In genomic region chr6:135054575-135055498, GRCh38 we compare ENCODE assay signal across 1 cellular context.
TF ChIP-seq lines count a peak whose summit lies in the region.

Gene HBS1L (minus strand): TSS chr6:135054822. CDS start chr6:135054691, 131 bp downstream.

TF ChIP-seq in HepG2, 621 proteins besides CTCF, POLR2A, EP300 and RAD21 (continued from another document and continues in another):
- TF ChIP-seq HINFP (CRISPR knock-in tag; IDR thresholded peaks at IDR 0.05; ENCODE audit: low read depth): peak; percentile 16; the same call in 1 of the 2 replicates
- peak; percentile 94 for TF ChIP-seq ZNF331 (CRISPR knock-in tag; IDR thresholded peaks at IDR 0.05)
- TF ChIP-seq ZNF777 (CRISPR knock-in tag; IDR thresholded peaks at IDR 0.05): peak; percentile 68
- TF ChIP-seq TRIM24 (CRISPR knock-in tag; IDR thresholded peaks at IDR 0.05): no peak
- peak; percentile 97 for TF ChIP-seq ZSCAN9 (CRISPR knock-in tag; IDR thresholded peaks at IDR 0.05; ENCODE audit: borderline replicate concordance)
- no peak for TF ChIP-seq ZNF253 (CRISPR knock-in tag; IDR thresholded peaks at IDR 0.05; ENCODE audit: borderline replicate concordance)
- TF ChIP-seq, protein P1, sequence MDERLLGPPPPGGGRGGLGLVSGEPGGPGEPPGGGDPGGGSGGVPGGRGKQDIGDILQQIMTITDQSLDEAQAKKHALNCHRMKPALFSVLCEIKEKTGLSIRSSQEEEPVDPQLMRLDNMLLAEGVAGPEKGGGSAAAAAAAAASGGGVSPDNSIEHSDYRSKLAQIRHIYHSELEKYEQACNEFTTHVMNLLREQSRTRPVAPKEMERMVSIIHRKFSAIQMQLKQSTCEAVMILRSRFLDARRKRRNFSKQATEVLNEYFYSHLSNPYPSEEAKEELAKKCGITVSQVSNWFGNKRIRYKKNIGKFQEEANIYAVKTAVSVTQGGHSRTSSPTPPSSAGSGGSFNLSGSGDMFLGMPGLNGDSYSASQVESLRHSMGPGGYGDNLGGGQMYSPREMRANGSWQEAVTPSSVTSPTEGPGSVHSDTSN (CRISPR knock-in tag; IDR thresholded peaks at IDR 0.05): 0 out of 2 replicates have a peak, but pooled peaks have one; percentile 17
- peak; percentile 43 for TF ChIP-seq NFYB (CRISPR knock-in tag; IDR thresholded peaks at IDR 0.05)
- TF ChIP-seq, protein P2, sequence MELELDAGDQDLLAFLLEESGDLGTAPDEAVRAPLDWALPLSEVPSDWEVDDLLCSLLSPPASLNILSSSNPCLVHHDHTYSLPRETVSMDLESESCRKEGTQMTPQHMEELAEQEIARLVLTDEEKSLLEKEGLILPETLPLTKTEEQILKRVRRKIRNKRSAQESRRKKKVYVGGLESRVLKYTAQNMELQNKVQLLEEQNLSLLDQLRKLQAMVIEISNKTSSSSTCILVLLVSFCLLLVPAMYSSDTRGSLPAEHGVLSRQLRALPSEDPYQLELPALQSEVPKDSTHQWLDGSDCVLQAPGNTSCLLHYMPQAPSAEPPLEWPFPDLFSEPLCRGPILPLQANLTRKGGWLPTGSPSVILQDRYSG (CRISPR knock-in tag; IDR thresholded peaks at IDR 0.05): 0 out of 2 replicates have a peak, but pooled peaks have one; percentile 46
- no peak for TF ChIP-seq NR3C1 (CRISPR knock-in tag; IDR thresholded peaks at IDR 0.05)
- no peak for TF ChIP-seq ZNF577 (CRISPR knock-in tag; IDR thresholded peaks at IDR 0.05; ENCODE audit: borderline replicate concordance, low read depth)
- peak; percentile 43 for TF ChIP-seq TGIF2 (CRISPR knock-in tag; IDR thresholded peaks at IDR 0.05)
- TF ChIP-seq, protein P3, sequence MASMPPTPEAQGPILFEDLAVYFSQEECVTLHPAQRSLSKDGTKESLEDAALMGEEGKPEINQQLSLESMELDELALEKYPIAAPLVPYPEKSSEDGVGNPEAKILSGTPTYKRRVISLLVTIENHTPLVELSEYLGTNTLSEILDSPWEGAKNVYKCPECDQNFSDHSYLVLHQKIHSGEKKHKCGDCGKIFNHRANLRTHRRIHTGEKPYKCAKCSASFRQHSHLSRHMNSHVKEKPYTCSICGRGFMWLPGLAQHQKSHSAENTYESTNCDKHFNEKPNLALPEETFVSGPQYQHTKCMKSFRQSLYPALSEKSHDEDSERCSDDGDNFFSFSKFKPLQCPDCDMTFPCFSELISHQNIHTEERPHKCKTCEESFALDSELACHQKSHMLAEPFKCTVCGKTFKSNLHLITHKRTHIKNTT (CRISPR knock-in tag; IDR thresholded peaks at IDR 0.05): no peak
- TF ChIP-seq MAF1 (CRISPR knock-in tag; IDR thresholded peaks at IDR 0.05; ENCODE audit: borderline replicate concordance): no peak; the same call in none of the 2 replicates
- TF ChIP-seq ZBTB7A (CRISPR knock-in tag; IDR thresholded peaks at IDR 0.05): peak; percentile 44; the same call in 1 of the 2 replicates
- TF ChIP-seq ZNF574 (CRISPR knock-in tag; IDR thresholded peaks at IDR 0.05): peak; percentile 92
- peak; percentile 93 for TF ChIP-seq ZNF143 (CRISPR knock-in tag; IDR thresholded peaks at IDR 0.05)
- TF ChIP-seq ZNF562 (CRISPR knock-in tag; IDR thresholded peaks at IDR 0.05; ENCODE audit: borderline replicate concordance): no peak
- TF ChIP-seq SMARCC2 (IDR thresholded peaks at IDR 0.05): no peak
- TF ChIP-seq ZNF749 (CRISPR knock-in tag; IDR thresholded peaks at IDR 0.05; ENCODE audit: borderline replicate concordance): peak; percentile 51; the same call in 1 of the 2 replicates
- TF ChIP-seq, protein P4, sequence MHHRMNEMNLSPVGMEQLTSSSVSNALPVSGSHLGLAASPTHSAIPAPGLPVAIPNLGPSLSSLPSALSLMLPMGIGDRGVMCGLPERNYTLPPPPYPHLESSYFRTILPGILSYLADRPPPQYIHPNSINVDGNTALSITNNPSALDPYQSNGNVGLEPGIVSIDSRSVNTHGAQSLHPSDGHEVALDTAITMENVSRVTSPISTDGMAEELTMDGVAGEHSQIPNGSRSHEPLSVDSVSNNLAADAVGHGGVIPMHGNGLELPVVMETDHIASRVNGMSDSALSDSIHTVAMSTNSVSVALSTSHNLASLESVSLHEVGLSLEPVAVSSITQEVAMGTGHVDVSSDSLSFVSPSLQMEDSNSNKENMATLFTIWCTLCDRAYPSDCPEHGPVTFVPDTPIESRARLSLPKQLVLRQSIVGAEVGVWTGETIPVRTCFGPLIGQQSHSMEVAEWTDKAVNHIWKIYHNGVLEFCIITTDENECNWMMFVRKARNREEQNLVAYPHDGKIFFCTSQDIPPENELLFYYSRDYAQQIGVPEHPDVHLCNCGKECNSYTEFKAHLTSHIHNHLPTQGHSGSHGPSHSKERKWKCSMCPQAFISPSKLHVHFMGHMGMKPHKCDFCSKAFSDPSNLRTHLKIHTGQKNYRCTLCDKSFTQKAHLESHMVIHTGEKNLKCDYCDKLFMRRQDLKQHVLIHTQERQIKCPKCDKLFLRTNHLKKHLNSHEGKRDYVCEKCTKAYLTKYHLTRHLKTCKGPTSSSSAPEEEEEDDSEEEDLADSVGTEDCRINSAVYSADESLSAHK (CRISPR knock-in tag; IDR thresholded peaks at IDR 0.05; ENCODE audit: borderline replicate concordance): no peak
- TF ChIP-seq ZNF20 (CRISPR knock-in tag; IDR thresholded peaks at IDR 0.05): peak; percentile 58; the same call in 1 of the 2 replicates
- peak; percentile 52; the same call in 1 of the 2 replicates for TF ChIP-seq ZNF3 (CRISPR knock-in tag; IDR thresholded peaks at IDR 0.05)
- no peak for TF ChIP-seq NCOA5 (CRISPR knock-in tag; IDR thresholded peaks at IDR 0.05)
- no peak; the same call in 1 of the 2 replicates for TF ChIP-seq ZNF12 (CRISPR knock-in tag; IDR thresholded peaks at IDR 0.05)
- TF ChIP-seq KLF15 (CRISPR knock-in tag; IDR thresholded peaks at IDR 0.05; ENCODE audit: borderline replicate concordance): 0 out of 2 replicates have a peak, but pooled peaks have one; percentile 33
- TF ChIP-seq U2AF2 (IDR thresholded peaks at IDR 0.05; ENCODE audit: low read depth, low read length): no peak
- peak; percentile 60; the same call in 1 of the 2 replicates for TF ChIP-seq ZNF335 (CRISPR knock-in tag; IDR thresholded peaks at IDR 0.05)
- no peak; the same call in 1 of the 2 replicates for TF ChIP-seq ZC3H4 (CRISPR knock-in tag; IDR thresholded peaks at IDR 0.05; ENCODE audit: borderline replicate concordance)
- TF ChIP-seq ZNF724P (CRISPR knock-in tag; IDR thresholded peaks at IDR 0.05; ENCODE audit: borderline replicate concordance): no peak
- TF ChIP-seq ZFP82 (CRISPR knock-in tag; IDR thresholded peaks at IDR 0.05; ENCODE audit: borderline replicate concordance): no peak
- TF ChIP-seq ZKSCAN8 (CRISPR knock-in tag; IDR thresholded peaks at IDR 0.05; ENCODE audit: borderline replicate concordance): no peak
- TF ChIP-seq BATF2 (CRISPR knock-in tag; IDR thresholded peaks at IDR 0.05): no peak
- peak in 1 of 2 experiments; percentile 88; a peak in 3 of 4 replicates for TF ChIP-seq HMGXB4 (CRISPR knock-in tag; IDR thresholded peaks at IDR 0.05; ENCODE audit: borderline replicate concordance in 1 of 2, low read depth in 1 of 2)
- TF ChIP-seq, protein P5, sequence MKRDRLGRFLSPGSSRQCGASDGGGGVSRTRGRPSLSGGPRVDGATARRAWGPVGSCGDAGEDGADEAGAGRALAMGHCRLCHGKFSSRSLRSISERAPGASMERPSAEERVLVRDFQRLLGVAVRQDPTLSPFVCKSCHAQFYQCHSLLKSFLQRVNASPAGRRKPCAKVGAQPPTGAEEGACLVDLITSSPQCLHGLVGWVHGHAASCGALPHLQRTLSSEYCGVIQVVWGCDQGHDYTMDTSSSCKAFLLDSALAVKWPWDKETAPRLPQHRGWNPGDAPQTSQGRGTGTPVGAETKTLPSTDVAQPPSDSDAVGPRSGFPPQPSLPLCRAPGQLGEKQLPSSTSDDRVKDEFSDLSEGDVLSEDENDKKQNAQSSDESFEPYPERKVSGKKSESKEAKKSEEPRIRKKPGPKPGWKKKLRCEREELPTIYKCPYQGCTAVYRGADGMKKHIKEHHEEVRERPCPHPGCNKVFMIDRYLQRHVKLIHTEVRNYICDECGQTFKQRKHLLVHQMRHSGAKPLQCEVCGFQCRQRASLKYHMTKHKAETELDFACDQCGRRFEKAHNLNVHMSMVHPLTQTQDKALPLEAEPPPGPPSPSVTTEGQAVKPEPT (CRISPR knock-in tag; IDR thresholded peaks at IDR 0.05; ENCODE audit: low read depth): no peak
- no peak for TF ChIP-seq MIER2 (CRISPR knock-in tag; IDR thresholded peaks at IDR 0.05)
- TF ChIP-seq RBM22 (optimal IDR thresholded peaks at IDR 0.05; ENCODE audit: low read length): no peak
- TF ChIP-seq, protein P6, sequence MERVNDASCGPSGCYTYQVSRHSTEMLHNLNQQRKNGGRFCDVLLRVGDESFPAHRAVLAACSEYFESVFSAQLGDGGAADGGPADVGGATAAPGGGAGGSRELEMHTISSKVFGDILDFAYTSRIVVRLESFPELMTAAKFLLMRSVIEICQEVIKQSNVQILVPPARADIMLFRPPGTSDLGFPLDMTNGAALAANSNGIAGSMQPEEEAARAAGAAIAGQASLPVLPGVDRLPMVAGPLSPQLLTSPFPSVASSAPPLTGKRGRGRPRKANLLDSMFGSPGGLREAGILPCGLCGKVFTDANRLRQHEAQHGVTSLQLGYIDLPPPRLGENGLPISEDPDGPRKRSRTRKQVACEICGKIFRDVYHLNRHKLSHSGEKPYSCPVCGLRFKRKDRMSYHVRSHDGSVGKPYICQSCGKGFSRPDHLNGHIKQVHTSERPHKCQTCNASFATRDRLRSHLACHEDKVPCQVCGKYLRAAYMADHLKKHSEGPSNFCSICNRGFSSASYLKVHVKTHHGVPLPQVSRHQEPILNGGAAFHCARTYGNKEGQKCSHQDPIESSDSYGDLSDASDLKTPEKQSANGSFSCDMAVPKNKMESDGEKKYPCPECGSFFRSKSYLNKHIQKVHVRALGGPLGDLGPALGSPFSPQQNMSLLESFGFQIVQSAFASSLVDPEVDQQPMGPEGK (CRISPR knock-in tag; IDR thresholded peaks at IDR 0.05): peak; percentile 99
- peak; percentile 79 for TF ChIP-seq ZNF224 (CRISPR knock-in tag; IDR thresholded peaks at IDR 0.05)
- TF ChIP-seq, protein P7, sequence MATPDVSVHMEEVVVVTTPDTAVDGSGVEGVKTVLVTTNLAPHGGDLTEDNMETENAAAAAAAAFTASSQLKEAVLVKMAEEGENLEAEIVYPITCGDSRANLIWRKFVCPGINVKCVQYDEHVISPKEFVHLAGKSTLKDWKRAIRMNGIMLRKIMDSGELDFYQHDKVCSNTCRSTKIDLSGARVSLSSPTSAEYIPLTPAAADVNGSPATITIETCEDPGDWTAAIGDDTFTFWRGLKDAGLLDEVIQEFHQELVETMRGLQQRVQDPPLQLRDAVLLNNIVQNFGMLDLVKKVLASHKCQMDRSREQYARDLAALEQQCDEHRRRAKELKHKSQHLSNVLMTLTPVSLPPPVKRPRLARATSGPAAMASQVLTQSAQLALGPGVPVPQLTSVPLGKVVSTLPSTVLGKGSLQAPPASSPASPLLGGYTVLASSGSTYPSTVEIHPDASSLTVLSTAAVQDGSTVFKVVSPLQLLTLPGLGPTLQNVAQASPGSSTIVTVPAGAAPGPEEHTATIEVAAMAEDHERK (CRISPR knock-in tag; IDR thresholded peaks at IDR 0.05; ENCODE audit: low read depth): peak; percentile 67; the same call in 1 of the 2 replicates
- no peak for TF ChIP-seq EZH2 (conservative IDR thresholded peaks at IDR 0.05; ENCODE audit: low read depth, low read length)
- peak; percentile 92 for TF ChIP-seq ZMYM3 (CRISPR knock-in tag; IDR thresholded peaks at IDR 0.05)
- peak; percentile 1; the same call in 1 of the 2 replicates for TF ChIP-seq ZNF121 (CRISPR knock-in tag; IDR thresholded peaks at IDR 0.05)
- no peak for TF ChIP-seq MBNL3 (CRISPR knock-in tag; conservative IDR thresholded peaks at IDR 0.05)
- TF ChIP-seq CBX5 (CRISPR knock-in tag; IDR thresholded peaks at IDR 0.05; ENCODE audit: borderline replicate concordance): peak; percentile 94
- TF ChIP-seq GATAD1 (CRISPR knock-in tag; IDR thresholded peaks at IDR 0.05): peak; percentile 100
- TF ChIP-seq ATF1 (CRISPR knock-in tag; IDR thresholded peaks at IDR 0.05): peak; percentile 93
- TF ChIP-seq HOXA7 (CRISPR knock-in tag; IDR thresholded peaks at IDR 0.05): no peak
